In the genomic region with DNA sequence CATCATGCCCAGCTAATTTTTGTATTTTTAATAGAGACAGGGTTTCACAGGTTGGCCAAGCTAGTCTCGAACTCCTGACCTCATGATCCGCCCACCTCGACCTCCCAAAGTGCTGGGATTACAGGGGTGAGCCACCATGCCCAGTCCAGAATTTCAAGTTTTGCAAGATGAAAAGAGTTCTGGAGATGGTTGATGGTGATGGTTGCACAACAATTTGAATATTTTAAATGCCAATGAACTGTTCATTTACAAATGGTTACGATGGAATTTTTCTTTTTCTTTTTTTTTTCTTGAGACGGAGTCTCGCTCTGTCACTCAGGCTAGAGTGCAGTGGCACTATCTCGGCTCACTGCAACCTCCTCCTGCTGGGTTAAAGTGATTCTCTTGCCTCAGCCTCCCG, we compare ENCODE assay signal across 1 cellular context. TPM values are rescaled to one million over a fixed set of nuclear protein-coding genes. Genes with fewer than 3 reads are reported as not detected.
"Had no signal": no experiment of that assay in that cellular context is flagged by ENCODE, and none has a peak within 500 bp of the region (broad histone marks: within the 10 kb centered on the region; RNA-seq: fewer than 3 reads in every experiment).

No MANE protein-coding gene starts in this region.

RNA-seq across cellular contexts. Expression of a gene that starts 53.6 kb away (rescaled TPM):
- total RNA-seq: cardiac muscle cell had no signal
- polyA plus RNA-seq: cardiac muscle cell had no signal
